ENCODE assay signal across 10 cellular contexts in genomic region chrX:13120017-13120416, GRCh38.
DNase-seq lines count a peak whose midpoint lies in the region; ATAC-seq and TF ChIP-seq lines count a peak whose summit lies in the region.
"Had no signal": no experiment of that assay in that cellular context is flagged by ENCODE, and none has a peak within 500 bp of the region (broad histone marks: within the 10 kb centered on the region; RNA-seq: fewer than 3 reads in every experiment).

No MANE protein-coding gene starts in this region.

- H2BK5ac ChIP-seq in neuronal stem cell (ENCODE audit: low read length) = no peak overlapping the region

- H3K27me3 ChIP-seq in ascending aorta (no peaks in the 10 kb centered on the region), neuronal stem cell (ENCODE audit: control insufficient read depth in 3 of 3, insufficient read depth in 3 of 3, low read depth in 1 of 3, low read length in 3 of 3) (no peaks in the 10 kb centered on the region), aorta (ENCODE audit: control insufficient read depth in 1 of 2, insufficient read depth in 2 of 2, low read length in 1 of 2) (no peaks in the 10 kb centered on the region), dorsolateral prefrontal cortex (peaks cover 0 to 28% (median under 1%) of the 10 kb centered on the region in 45 donors)

- no peaks in the 10 kb centered on the region for H3K79me1 ChIP-seq in neuronal stem cell (ENCODE audit: low read depth, low read length)

- H3K4me1 ChIP-seq in ascending aorta (no peaks in the 10 kb centered on the region), neuronal stem cell (ENCODE audit: control insufficient read depth in 2 of 2, insufficient read depth in 1 of 2, low read depth in 1 of 2, low read length in 2 of 2) (peaks cover 2 to 3% of the 10 kb centered on the region in 2 donors), aorta (ENCODE audit: control insufficient read depth in 1 of 2, insufficient read depth in 2 of 2, low read length in 2 of 2) (peaks cover 0 to 3% of the 10 kb centered on the region in 2 donors)

- H3K4me3 ChIP-seq in ascending aorta (no peak overlapping the region), neuronal stem cell (ENCODE audit: low read length in 2 of 2) (no peak overlapping the region), aorta (ENCODE audit: low read length in 2 of 2) (no peak overlapping the region), dorsolateral prefrontal cortex (no peak overlapping the region)

- no peak overlapping the region for H3K23ac ChIP-seq in neuronal stem cell (ENCODE audit: low read depth, low read length, poor library complexity)

- no peak overlapping the region for H3K4me2 ChIP-seq in neuronal stem cell (ENCODE audit: insufficient read depth, low read length, poor library complexity, severe bottlenecking)

- no peak overlapping the region for H3K9ac ChIP-seq in neuronal stem cell (ENCODE audit: low read depth, low read length, poor library complexity)

- H2BK15ac ChIP-seq in neuronal stem cell (ENCODE audit: low read length) = no peak overlapping the region

- H3K4ac ChIP-seq in neuronal stem cell (ENCODE audit: low read length) = no peak overlapping the region

- DNase-seq in ascending aorta (ENCODE audit: low spot score in 2 of 2) (peak in 1 of 2 donors; percentile 67), left cardiac atrium (peak; percentile 56), neuronal stem cell (ENCODE audit: low spot score) (no peak), aorta (no peak), SKM-1 (lab: John Stamatoyannopoulos, UW; ENCODE audit: unreplicated experiment) (no peak), dorsolateral prefrontal cortex (no peak)
- DNase-seq: activated CD8-positive, alpha-beta memory T cell treated with anti-CD3 and anti-CD28 coated beads, Interleukin-2, amount 50 U/mL, for 4 hours; NCI-H1417 had no signal

- peak overlapping the region; percentile 64 for H2AFZ ChIP-seq in neuronal stem cell (ENCODE audit: low read length)

- no CpG with 5 or more reads among the region's 7 CpGs for WGBS in neuronal stem cell (ENCODE audit: extremely low coverage in 2 of 2, insufficient read length in 2 of 2, insufficient replicate concordance in 1 of 2), 2 donors
- WGBS in aorta, 2 donors = 5 to 32% methylated on average over 7 of the region's 7 CpGs

- H3K36me3 ChIP-seq in ascending aorta (no peaks in the 10 kb centered on the region), neuronal stem cell (replicated peaks in 1 of 2; ENCODE audit: control insufficient read depth in 2 of 2, insufficient read depth in 2 of 2, low read length in 2 of 2) (no peaks in the 10 kb centered on the region), aorta (ENCODE audit: control insufficient read depth in 1 of 2, insufficient read depth in 2 of 2, low read length in 1 of 2) (no peaks in the 10 kb centered on the region)

- no peak for TF ChIP-seq CTCF in ascending aorta (IDR thresholded peaks at IDR 0.05)
- no peak for TF ChIP-seq CTCF in dorsolateral prefrontal cortex (IDR thresholded peaks at IDR 0.05 in 54 of 56, conservative IDR thresholded peaks at IDR 0.05 in 2 of 56; ENCODE audit: low read depth in 1 of 56, partially characterized antibody in 56 of 56)

- no peak overlapping the region for H2BK12ac ChIP-seq in neuronal stem cell (ENCODE audit: low read length)

- no peak overlapping the region for H3K18ac ChIP-seq in neuronal stem cell (ENCODE audit: low read length)

- H4K8ac ChIP-seq in neuronal stem cell (ENCODE audit: low read depth, low read length) = no peak overlapping the region

- no peak overlapping the region for H3K14ac ChIP-seq in neuronal stem cell (ENCODE audit: low read length)

- H3K27ac ChIP-seq in ascending aorta (peak overlapping the region; percentile 71 to 72), neuronal stem cell (replicated peaks; ENCODE audit: low read length) (no peak overlapping the region), aorta (ENCODE audit: low read depth in 1 of 2, low read length in 2 of 2) (peak overlapping the region; percentile 43 to 71), dorsolateral prefrontal cortex (peak overlapping the region in 3 of 59 donors; percentile 2 to 14 (median 13))
- H3K27ac ChIP-seq: HL-60 had no signal

- no peak overlapping the region for H2AK5ac ChIP-seq in neuronal stem cell (ENCODE audit: low read depth, low read length)

- no peak overlapping the region for H4K91ac ChIP-seq in neuronal stem cell (ENCODE audit: low read depth, low read length, poor library complexity)

- peak; percentile 93 to 98 for ATAC-seq in left cardiac atrium
- peak; percentile 74 for ATAC-seq in aorta (ENCODE audit: low FRiP score)
- no peak for ATAC-seq in HG02973 (IDR thresholded peaks at IDR 0.05; ENCODE audit: unreplicated experiment)

- H3K9me3 ChIP-seq in ascending aorta (no peaks in the 10 kb centered on the region), neuronal stem cell (replicated peaks in 1 of 2; ENCODE audit: control insufficient read depth in 2 of 2, insufficient read depth in 1 of 2, low read depth in 1 of 2, low read length in 2 of 2) (no peaks in the 10 kb centered on the region), aorta (ENCODE audit: control insufficient read depth, low read length) (no peaks in the 10 kb centered on the region)

- no peak overlapping the region for H2BK120ac ChIP-seq in neuronal stem cell (ENCODE audit: low read depth, low read length)

- intact Hi-C loops in ascending aorta (cut with DNase I) = no loop called here
- intact Hi-C loops in left cardiac atrium (cut with DNase I) = loop anchor here in 1 of 2 donors (5.0 kb wide), 1 partner anchor 148 kb away; no protein-coding TSS in a partner anchor
- intact Hi-C loops in aorta (cut with DNase I) = loop anchor here in 1 of 2 donors (10.0 kb wide), 1 partner anchor 365 kb away; no protein-coding TSS in a partner anchor
- intact Hi-C loops in dorsolateral prefrontal cortex (cut with DNase I) = no loop called here
